Comparison of ENCODE assay signal across 8 cellular contexts in genomic region chr15:74420193-74420905, GRCh38. TPM values are rescaled to one million over a fixed set of nuclear protein-coding genes. Genes with fewer than 3 reads are reported as not detected.
DNase-seq lines count a peak whose midpoint lies in the region; ATAC-seq and TF ChIP-seq lines count a peak whose summit lies in the region.

No MANE protein-coding gene starts in this region.

- H3K79me2 ChIP-seq in KMS-11 (ENCODE audit: insufficient read depth, low read depth) (no peaks in the 10 kb centered on the region), neural progenitor cell (ENCODE audit: low read depth) (no peaks in the 10 kb centered on the region)

- TF ChIP-seq CTCF in GM06990 (IDR thresholded peaks at IDR 0.05; ENCODE audit: insufficient read depth, low read length, poor library complexity, severe bottlenecking) = no peak
- no peak for TF ChIP-seq CTCF in KMS-11 (conservative IDR thresholded peaks at IDR 0.05; ENCODE audit: low read depth, low read length)
- TF ChIP-seq CTCF in neural progenitor cell (IDR thresholded peaks at IDR 0.05) = no peak
- no peak for TF ChIP-seq CTCF in Caco-2 (IDR thresholded peaks at IDR 0.05; ENCODE audit: insufficient read depth in 1 of 2, low read depth in 1 of 2, low read length in 1 of 2, severe bottlenecking in 1 of 2, unreplicated experiment in 1 of 2)

- POLR2A ChIA-PET in Caco-2 (lab: Charles Lee) = no interaction called here

- H3K27ac ChIP-seq in KMS-11 (no peak overlapping the region; the same call in 1 of the 2 replicates), neural progenitor cell (no peak overlapping the region)

- no peaks in the 10 kb centered on the region for H3F3A ChIP-seq in neural progenitor cell (ENCODE audit: low read depth)

- no peaks in the 10 kb centered on the region for H3K27me3 ChIP-seq in GM06990 (replicated peaks; ENCODE audit: control insufficient read depth, insufficient read depth, low read length)
- H3K27me3 ChIP-seq in KMS-11 (ENCODE audit: insufficient read depth, low read depth) = no peaks in the 10 kb centered on the region
- H3K27me3 ChIP-seq in neural progenitor cell = no peaks in the 10 kb centered on the region
- H3K27me3 ChIP-seq in Caco-2 (replicated peaks; ENCODE audit: control insufficient read depth, insufficient read depth, low read length) = no peaks in the 10 kb centered on the region

- peaks cover 31% of the 10 kb centered on the region for H3K4me1 ChIP-seq in KMS-11 (ENCODE audit: low read depth, poor library complexity, severe bottlenecking)
- peaks cover 27% of the 10 kb centered on the region for H3K4me1 ChIP-seq in neural progenitor cell
- H3K4me1 ChIP-seq in Caco-2 = peaks cover 43% of the 10 kb centered on the region

- H3K9ac ChIP-seq in KMS-11 = no peak overlapping the region
- no peak overlapping the region for H3K9ac ChIP-seq in neural progenitor cell

- peak; percentile 67 for ATAC-seq in central memory CD8-positive, alpha-beta T cell (replicated peaks; ENCODE audit: extremely low read depth, poor library complexity, severe bottlenecking)
- ATAC-seq in HG02884 (IDR thresholded peaks at IDR 0.05; ENCODE audit: unreplicated experiment) = no peak

- intact Hi-C loops in Caco-2 (cut with micrococcal nuclease; ENCODE audit: unreplicated experiment) = no loop called here

- H3K4me3 Mint-ChIP-seq in central memory CD8-positive, alpha-beta T cell = peak overlapping the region; percentile 30
- peak overlapping the region; percentile 42 for H3K4me3 Mint-ChIP-seq in neural progenitor cell
- H3K4me3 Mint-ChIP-seq in Caco-2 (ENCODE audit: unreplicated experiment) = no peak overlapping the region

- H4K20me1 ChIP-seq in KMS-11 (ENCODE audit: insufficient read depth) (no peaks in the 10 kb centered on the region), neural progenitor cell (ENCODE audit: low read depth) (peaks cover 16% of the 10 kb centered on the region)

- no peak for DNase-seq in GM06990 (ENCODE audit: extremely low read depth, insufficient read length)
- no peak for DNase-seq in central memory CD8-positive, alpha-beta T cell (ENCODE audit: low spot score in 2 of 2)
- DNase-seq in neural progenitor cell (ENCODE audit: low spot score) = no peak
- DNase-seq in NCI-H526 (lab: John Stamatoyannopoulos, UW) = no peak
- no peak for DNase-seq in Caco-2
- DNase-seq in CD1c-positive myeloid dendritic cell (ENCODE audit: extremely low spot score) = no peak

- H3K27ac Mint-ChIP-seq in central memory CD8-positive, alpha-beta T cell (ENCODE audit: low read depth) = peak overlapping the region; percentile 73
- H3K27ac Mint-ChIP-seq in neural progenitor cell (no peak overlapping the region), Caco-2 (ENCODE audit: unreplicated experiment) (no peak overlapping the region)

- CTCF ChIA-PET in Caco-2 (lab: Charles Lee) = no interaction called here

- H3K36me3 Mint-ChIP-seq in central memory CD8-positive, alpha-beta T cell (ENCODE audit: insufficient read depth) = peaks cover 5% of the 10 kb centered on the region
- H3K36me3 Mint-ChIP-seq in neural progenitor cell (peaks cover 6% of the 10 kb centered on the region), Caco-2 (ENCODE audit: insufficient read depth, unreplicated experiment) (peaks cover 39% of the 10 kb centered on the region)

- no peaks in the 10 kb centered on the region for H3K9me3 Mint-ChIP-seq in central memory CD8-positive, alpha-beta T cell
- H3K9me3 Mint-ChIP-seq in neural progenitor cell (no peaks in the 10 kb centered on the region), Caco-2 (ENCODE audit: unreplicated experiment) (no peaks in the 10 kb centered on the region)

- H2AFZ ChIP-seq in KMS-11 (ENCODE audit: low read depth) (peak overlapping the region; percentile 45; the same call in 1 of the 2 replicates), neural progenitor cell (replicated peaks) (no peak overlapping the region)

- H3K9me3 ChIP-seq in neural progenitor cell (ENCODE audit: low read depth) = no peaks in the 10 kb centered on the region
- H3K9me3 ChIP-seq in Caco-2 = no peaks in the 10 kb centered on the region

- peaks cover 66% of the 10 kb centered on the region for H3K4me1 Mint-ChIP-seq in central memory CD8-positive, alpha-beta T cell
- H3K4me1 Mint-ChIP-seq in neural progenitor cell (peaks cover 58% of the 10 kb centered on the region), Caco-2 (ENCODE audit: low read depth, unreplicated experiment) (peaks cover 40% of the 10 kb centered on the region)

- peaks cover 70% of the 10 kb centered on the region for H3K36me3 ChIP-seq in GM06990 (ENCODE audit: control insufficient read depth, insufficient read depth, low read length)
- no peaks in the 10 kb centered on the region for H3K36me3 ChIP-seq in KMS-11 (ENCODE audit: insufficient read depth)
- no peaks in the 10 kb centered on the region for H3K36me3 ChIP-seq in neural progenitor cell
- no peaks in the 10 kb centered on the region; the same call in none of the 2 replicates for H3K36me3 ChIP-seq in Caco-2 (ENCODE audit: control insufficient read depth, insufficient read depth, low read length)

- peak overlapping the region; percentile 31; the same call in 1 of the 2 replicates for H3K4me2 ChIP-seq in KMS-11
- no peak overlapping the region for H3K4me2 ChIP-seq in neural progenitor cell

- BruUV-seq in Caco-2 (replicated peaks; lab: Mats Ljungman, UMichigan) = no TSS peak

- H3K4me3 ChIP-seq in GM06990 (replicated peaks; ENCODE audit: low read depth, low read length) = peak overlapping the region; percentile 26
- no peak overlapping the region for H3K4me3 ChIP-seq in KMS-11 (IDR thresholded peaks at IDR 0.05; ENCODE audit: insufficient read depth, low read depth, low read length)
- no peak overlapping the region for H3K4me3 ChIP-seq in neural progenitor cell
- no peak overlapping the region for H3K4me3 ChIP-seq in Caco-2 (ENCODE audit: low read depth, low read length)

- no peaks in the 10 kb centered on the region for H3K27me3 Mint-ChIP-seq in central memory CD8-positive, alpha-beta T cell
- no peaks in the 10 kb centered on the region for H3K27me3 Mint-ChIP-seq in neural progenitor cell (ENCODE audit: insufficient read depth, low read depth)
- no peaks in the 10 kb centered on the region for H3K27me3 Mint-ChIP-seq in Caco-2 (ENCODE audit: insufficient read depth, unreplicated experiment)

RNA-seq across cellular contexts. Expression of gene SEMA7A, which starts 13.4 kb away (rescaled TPM):
- total RNA-seq in neural progenitor cell (ENCODE audit: low replicate concordance) = 3.5 and 11.7 TPM in 2 replicates
- total RNA-seq in Caco-2 (2022) = 31.4 and 38.1 TPM in 2 replicates

RNA-seq across cellular contexts. Expression of gene UBL7, which starts 40.6 kb away (rescaled TPM):
- 60.4 and 69.3 TPM in 2 replicates for total RNA-seq in neural progenitor cell (ENCODE audit: low replicate concordance)
- 31.4 and 34.4 TPM in 2 replicates for total RNA-seq in Caco-2 (2022)

RNA-seq across cellular contexts. Expression of gene CYP11A1, which starts 52.9 kb away (rescaled TPM):
- total RNA-seq in neural progenitor cell (ENCODE audit: low replicate concordance) (0.99 and 1.1 TPM in 2 replicates), Caco-2 (2022) (0.56 TPM in 1 of 2 replicates, not detected in the other)
